In the genomic region with DNA sequence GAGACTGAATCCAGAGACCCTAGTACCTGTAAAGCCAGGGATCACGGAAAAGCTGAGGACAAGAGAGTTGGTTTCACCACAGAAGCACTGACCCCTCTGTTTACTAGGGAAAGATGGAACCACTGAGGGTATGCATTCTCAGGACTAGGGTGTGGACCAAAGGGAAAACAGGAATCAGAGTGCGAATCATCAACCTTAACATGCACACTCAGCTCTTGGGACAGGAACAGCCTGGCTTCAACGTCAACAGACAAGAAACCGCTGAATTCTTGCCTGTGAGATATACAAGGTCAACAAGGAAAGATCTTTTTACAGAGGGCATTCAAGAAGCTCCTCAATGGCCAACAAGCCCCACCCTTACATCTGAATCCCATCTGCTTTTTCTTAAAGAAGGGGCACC, we compare ENCODE assay signal across 16 cellular contexts. TPM values are rescaled to one million over a fixed set of nuclear protein-coding genes. Genes with fewer than 3 reads are reported as not detected.
DNase-seq lines count a peak whose midpoint lies in the region; ATAC-seq and TF ChIP-seq lines count a peak whose summit lies in the region.
"Had no signal": no experiment of that assay in that cellular context is flagged by ENCODE, and none has a peak within 500 bp of the region (broad histone marks: within the 10 kb centered on the region; RNA-seq: fewer than 3 reads in every experiment).

No MANE protein-coding gene starts in this region.

- BruUV-seq in Caco-2 (replicated peaks; lab: Mats Ljungman, UMichigan): no TSS peak

- H3K4me2 ChIP-seq in osteoblast (ENCODE audit: insufficient read depth, low read length): peak overlapping the region; percentile 45

- POLR2A ChIA-PET in Caco-2 (lab: Charles Lee): no interaction called here

- H3K27me3 Mint-ChIP-seq in Caco-2 (ENCODE audit: insufficient read depth, unreplicated experiment): no peaks in the 10 kb centered on the region

- ATAC-seq in RWPE2 (ENCODE audit: low read depth): peak; percentile 51; the same call in 1 of the 3 replicates
- no peak for ATAC-seq in omental fat pad (ENCODE audit: low FRiP score)
- no peak for ATAC-seq in HG03159 (IDR thresholded peaks at IDR 0.05; ENCODE audit: unreplicated experiment)

- no peaks in the 10 kb centered on the region for H3K9me3 ChIP-seq in Caco-2
- H3K9me3 ChIP-seq in RWPE2 (ENCODE audit: severe bottlenecking): peaks cover 3% of the 10 kb centered on the region
- no peaks in the 10 kb centered on the region for H3K9me3 ChIP-seq in osteoblast (ENCODE audit: low read depth, low read length)
- H3K9me3 ChIP-seq in ascending aorta: no peaks in the 10 kb centered on the region
- H3K9me3 ChIP-seq: BE2C, esophagus squamous epithelium had no signal

- peaks cover 9% of the 10 kb centered on the region for H3K9me3 Mint-ChIP-seq in Caco-2 (ENCODE audit: unreplicated experiment)
- H3K9me3 Mint-ChIP-seq: activated T-helper 2 cell treated with anti-CD3 and anti-CD28 coated beads, Interferon-gamma antibody, Interleukin-2, Interleukin-4, amounts not matched to agents 10 μg/mL and 5 μg/mL and 100 μg/mL, durations not matched to agents 14 hours and 24 hours and 36 hours; immature natural killer cell; neural crest cell had no signal

- no peak overlapping the region for H3K4me3 Mint-ChIP-seq in Caco-2 (ENCODE audit: unreplicated experiment)
- H3K4me3 Mint-ChIP-seq: immature natural killer cell, neural crest cell had no signal

- H3K36me3 Mint-ChIP-seq in Caco-2 (ENCODE audit: insufficient read depth, unreplicated experiment): peaks cover 77% of the 10 kb centered on the region

- H2AFZ ChIP-seq in osteoblast (ENCODE audit: low read length): no peak overlapping the region

- 0 out of 2 replicates have a peak, but pooled peaks cover 5% of the 10 kb centered on the region for H3K4me1 ChIP-seq in Caco-2
- H3K4me1 ChIP-seq in RWPE2 (ENCODE audit: insufficient read depth, poor library complexity, severe bottlenecking): peaks cover 5% of the 10 kb centered on the region
- peaks cover 13% of the 10 kb centered on the region for H3K4me1 ChIP-seq in osteoblast (ENCODE audit: insufficient read depth, low read length)
- H3K4me1 ChIP-seq in ascending aorta: peaks cover 6 to 41% of the 10 kb centered on the region in 2 donors
- H3K4me1 ChIP-seq: BE2C had no signal

- H3K27ac ChIP-seq in RWPE2 (ENCODE audit: poor library complexity, severe bottlenecking): no peak overlapping the region
- H3K27ac ChIP-seq in osteoblast (ENCODE audit: low read depth, low read length): peak overlapping the region; percentile 79
- H3K27ac ChIP-seq in ascending aorta: peak overlapping the region in 1 of 2 donors; percentile 42
- H3K27ac ChIP-seq: cardiac muscle cell had no signal

- TF ChIP-seq CTCF in Caco-2 (IDR thresholded peaks at IDR 0.05; ENCODE audit: insufficient read depth in 1 of 2, low read depth in 1 of 2, low read length in 1 of 2, severe bottlenecking in 1 of 2, unreplicated experiment in 1 of 2) (no peak), RWPE2 (IDR thresholded peaks at IDR 0.05; ENCODE audit: poor library complexity, severe bottlenecking) (no peak), osteoblast (IDR thresholded peaks at IDR 0.05; ENCODE audit: extremely low read depth, low read depth, low read length) (no peak), omental fat pad (IDR thresholded peaks at IDR 0.05) (no peak), ascending aorta (IDR thresholded peaks at IDR 0.05) (no peak)

- peak overlapping the region; percentile 65 for H3K27ac Mint-ChIP-seq in Caco-2 (ENCODE audit: unreplicated experiment)
- H3K27ac Mint-ChIP-seq: activated T-helper 2 cell treated with anti-CD3 and anti-CD28 coated beads, Interferon-gamma antibody, Interleukin-2, Interleukin-4, amounts not matched to agents 10 μg/mL and 5 μg/mL and 100 μg/mL, durations not matched to agents 14 hours and 24 hours and 36 hours; immature natural killer cell had no signal

- H3K4me1 Mint-ChIP-seq in Caco-2 (ENCODE audit: low read depth, unreplicated experiment): peaks cover 27% of the 10 kb centered on the region

- peaks cover 2% of the 10 kb centered on the region; the same call in 1 of the 2 replicates for H3K36me3 ChIP-seq in Caco-2 (ENCODE audit: control insufficient read depth, insufficient read depth, low read length)
- peaks cover 20% of the 10 kb centered on the region for H3K36me3 ChIP-seq in RWPE2 (ENCODE audit: low read depth)
- peaks cover 22% of the 10 kb centered on the region for H3K36me3 ChIP-seq in osteoblast (ENCODE audit: insufficient read depth, low read length)
- H3K36me3 ChIP-seq in ascending aorta: peaks cover 0 to 20% of the 10 kb centered on the region in 2 donors

- intact Hi-C loops in Caco-2 (cut with micrococcal nuclease; ENCODE audit: unreplicated experiment): no loop called here
- intact Hi-C loops in ascending aorta (cut with DNase I): no loop called here

- CTCF ChIA-PET in Caco-2 (lab: Charles Lee): interaction anchor here (0.5 to 0.6 kb wide), 2 partner anchors 23 to 946 kb away, joined by 3 to 5 read pairs; no protein-coding TSS in a partner anchor

- peaks cover 98% of the 10 kb centered on the region for H3K79me2 ChIP-seq in osteoblast (ENCODE audit: insufficient read depth, low read length)

- H4K20me1 ChIP-seq in osteoblast (ENCODE audit: insufficient read depth, low read length): peaks cover 49% of the 10 kb centered on the region

- no peaks in the 10 kb centered on the region for H3K27me3 ChIP-seq in Caco-2 (replicated peaks; ENCODE audit: control insufficient read depth, insufficient read depth, low read length)
- H3K27me3 ChIP-seq in RWPE2 (ENCODE audit: insufficient read depth, poor library complexity, severe bottlenecking): no peaks in the 10 kb centered on the region
- H3K27me3 ChIP-seq in osteoblast (ENCODE audit: insufficient read depth, low read length): no peaks in the 10 kb centered on the region
- no peaks in the 10 kb centered on the region for H3K27me3 ChIP-seq in ascending aorta
- H3K27me3 ChIP-seq: BE2C, cardiac muscle cell, esophagus squamous epithelium had no signal

- DNase-seq in Caco-2 (no peak), RWPE2 (ENCODE audit: low spot score) (no peak), fibroblast of peridontal ligament (ENCODE audit: extremely low read depth) (peak; percentile 53), osteoblast (ENCODE audit: insufficient read length, low spot score, missing footprints) (peak; percentile 87), omental fat pad (ENCODE audit: low spot score) (no peak), ascending aorta (ENCODE audit: low spot score in 2 of 2) (no peak)
- no peak for DNase-seq in activated T-cell treated with anti-CD3 and anti-CD28 coated beads, Interleukin-2, amount 50 U/mL, for 1 hour
- DNase-seq: activated CD4-positive, alpha-beta T cell treated with anti-CD3 and anti-CD28 coated beads for 4 hours; BE2C; esophagus squamous epithelium; immature natural killer cell; Kasumi-1 had no signal

- H3K4me3 ChIP-seq in Caco-2 (ENCODE audit: low read depth, low read length) (no peak overlapping the region), RWPE2 (ENCODE audit: severe bottlenecking) (no peak overlapping the region), osteoblast (ENCODE audit: insufficient read depth, low read length) (no peak overlapping the region), ascending aorta (no peak overlapping the region)
- H3K4me3 ChIP-seq: cardiac muscle cell, esophagus squamous epithelium had no signal

RNA-seq across cellular contexts. Expression of a gene that starts 14.9 kb away (rescaled TPM):
- 73.7 and 75.6 TPM in 2 replicates for total RNA-seq in Caco-2 (2022)
- 61.3 and 83.6 TPM in 2 replicates for total RNA-seq in osteoblast
- total RNA-seq in omental fat pad: 10 to 100 TPM; 26.0 to 62.4 (median 29.4) TPM
- total RNA-seq in ascending aorta: 240 TPM

Comparison
In these comparisons a context has a peak if more than half of its experiments do, and no peak if none do; other contexts are left out.
1. DNase-seq: peak in fibroblast of peridontal ligament (single experiment) and osteoblast (single experiment); none in Caco-2 (0 of 2), RWPE2 (single experiment), omental fat pad (single experiment), activated T-cell treated with anti-CD3 and anti-CD28 coated beads, Interleukin-2, amount 50 U/mL, for 1 hour (single experiment) and ascending aorta (0 of 2).